In the genomic region with DNA sequence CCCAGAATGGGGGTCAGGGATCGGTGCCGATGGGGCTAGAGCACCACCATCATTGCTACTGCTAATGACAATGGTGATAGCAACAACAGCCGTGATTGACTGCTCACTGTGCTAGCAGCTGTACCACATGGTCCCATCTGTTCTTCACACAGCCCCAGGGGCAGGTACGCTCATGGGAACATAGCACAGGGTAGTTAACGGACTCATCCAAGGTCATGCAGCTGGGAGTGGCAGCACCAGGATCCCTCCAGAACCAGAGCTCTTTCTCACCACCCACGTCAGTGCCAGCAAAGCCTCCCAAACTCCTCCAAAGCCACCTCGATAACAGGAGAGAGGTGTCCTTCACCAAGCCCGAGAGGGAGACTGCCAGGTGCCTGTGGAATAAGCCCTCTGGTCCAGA, we compare ENCODE assay signal across 18 cellular contexts.
"Had no signal": no experiment of that assay in that cellular context is flagged by ENCODE, and none has a peak within 500 bp of the region (broad histone marks: within the 10 kb centered on the region; RNA-seq: fewer than 3 reads in every experiment).

No MANE protein-coding gene starts in this region.

- H3K4me3 ChIP-seq: adrenal gland, hepatocyte, left lung, skin epidermis, tibial artery, uterus had no signal

- H3K27ac Mint-ChIP-seq: activated CD4-positive, alpha-beta memory T cell treated with anti-CD3 and anti-CD28 coated beads, Interleukin-2, amount 10 ng/mL, durations not matched to agents 7 days and 5 days; activated naive CD4-positive, alpha-beta T cell treated with anti-CD3 and anti-CD28 coated beads, Interleukin-2, amount 50 U/mL, for 24 hours; activated T-cell treated with anti-CD3 and anti-CD28 coated beads, Interleukin-2, amount 50 U/mL, for 24 hours had no signal

- H2AFZ ChIP-seq: hepatocyte, parathyroid adenoma had no signal

- DNase-seq: activated CD4-positive, alpha-beta memory T cell treated with anti-CD3 and anti-CD28 coated beads, Interleukin-2, amount 10 ng/mL, durations not matched to agents 7 days and 5 days; activated T-cell treated with anti-CD3 and anti-CD28 coated beads, Interleukin-2, amount 50 U/mL, for 24 hours; naive B cell; stimulated activated CD4-positive, alpha-beta T cell treated with anti-CD3 and anti-CD28 coated beads, Interleukin-4, amount 100 ng/mL, for 24 hours; stimulated activated naive CD4-positive, alpha-beta T cell; tibial artery; uterus had no signal

- H3K27ac ChIP-seq: hepatocyte, left lung, neutrophil, parathyroid adenoma, skin epidermis, tibial artery, uterus, VCaP had no signal

- H3K27me3 ChIP-seq: adrenal gland, hepatocyte, left lung, neutrophil, tibial artery, uterus had no signal

- H3K36me3 ChIP-seq: adrenal gland, left lung, neutrophil, tibial artery, uterus had no signal

- H3K9me3 Mint-ChIP-seq: activated CD4-positive, alpha-beta memory T cell treated with anti-CD3 and anti-CD28 coated beads, Interleukin-2, amount 10 ng/mL, durations not matched to agents 7 days and 5 days; activated naive CD4-positive, alpha-beta T cell treated with anti-CD3 and anti-CD28 coated beads, Interleukin-2, amount 50 U/mL, for 24 hours; activated T-cell treated with anti-CD3 and anti-CD28 coated beads, Interleukin-2, amount 50 U/mL, for 24 hours had no signal

- H3K9ac ChIP-seq: parathyroid adenoma had no signal

- H3K9me3 ChIP-seq: adrenal gland, left lung, neutrophil, tibial artery, uterus had no signal

- H3K4me3 Mint-ChIP-seq: activated CD4-positive, alpha-beta memory T cell treated with anti-CD3 and anti-CD28 coated beads, Interleukin-2, amount 10 ng/mL, durations not matched to agents 7 days and 5 days; activated naive CD4-positive, alpha-beta T cell treated with anti-CD3 and anti-CD28 coated beads, Interleukin-2, amount 50 U/mL, for 24 hours; activated T-cell treated with anti-CD3 and anti-CD28 coated beads, Interleukin-2, amount 50 U/mL, for 24 hours had no signal

- H3K36me3 Mint-ChIP-seq: activated naive CD4-positive, alpha-beta T cell treated with anti-CD3 and anti-CD28 coated beads, Interleukin-2, amount 50 U/mL, for 24 hours; naive B cell had no signal

- FAIRE-seq: colon, endometrium, keratinocyte had no signal

- H3K4me2 ChIP-seq: hepatocyte had no signal

- H3K27me3 Mint-ChIP-seq: activated CD4-positive, alpha-beta memory T cell treated with anti-CD3 and anti-CD28 coated beads, Interleukin-2, amount 10 ng/mL, durations not matched to agents 7 days and 5 days; activated naive CD4-positive, alpha-beta T cell treated with anti-CD3 and anti-CD28 coated beads, Interleukin-2, amount 50 U/mL, for 24 hours; activated T-cell treated with anti-CD3 and anti-CD28 coated beads, Interleukin-2, amount 50 U/mL, for 24 hours; naive B cell had no signal

- ATAC-seq: left lung had no signal
